2 cellular contexts compared by ENCODE assay signal in the genomic region with DNA sequence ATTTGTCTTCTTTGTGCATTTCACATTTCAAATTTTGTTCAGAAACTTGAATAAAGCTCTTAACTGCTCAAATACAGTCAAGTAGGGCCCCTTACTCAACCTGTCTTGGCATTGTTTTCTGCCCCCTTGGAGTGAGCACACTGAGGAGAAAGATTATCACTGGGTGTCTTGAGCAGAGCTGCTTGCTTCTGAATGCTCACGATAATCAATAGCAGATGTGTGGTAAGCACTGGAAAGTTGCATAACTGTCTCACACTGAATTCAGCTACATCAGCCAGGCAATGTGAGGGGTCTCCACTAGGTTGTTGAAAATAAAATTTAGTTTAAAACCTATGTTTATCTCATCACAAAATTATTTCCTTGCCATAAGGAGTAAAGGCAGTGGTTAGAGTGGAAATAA.
A peak's percentile ranks its signal among the peaks of the same experiment; 100 is the strongest.
TF ChIP-seq lines count a peak whose summit lies in the region.

No MANE protein-coding gene starts in this region.

TF ChIP-seq in A549, 52 proteins besides CTCF, POLR2A, EP300 and RAD21 (continued from another document):
- TF ChIP-seq, protein P1, sequence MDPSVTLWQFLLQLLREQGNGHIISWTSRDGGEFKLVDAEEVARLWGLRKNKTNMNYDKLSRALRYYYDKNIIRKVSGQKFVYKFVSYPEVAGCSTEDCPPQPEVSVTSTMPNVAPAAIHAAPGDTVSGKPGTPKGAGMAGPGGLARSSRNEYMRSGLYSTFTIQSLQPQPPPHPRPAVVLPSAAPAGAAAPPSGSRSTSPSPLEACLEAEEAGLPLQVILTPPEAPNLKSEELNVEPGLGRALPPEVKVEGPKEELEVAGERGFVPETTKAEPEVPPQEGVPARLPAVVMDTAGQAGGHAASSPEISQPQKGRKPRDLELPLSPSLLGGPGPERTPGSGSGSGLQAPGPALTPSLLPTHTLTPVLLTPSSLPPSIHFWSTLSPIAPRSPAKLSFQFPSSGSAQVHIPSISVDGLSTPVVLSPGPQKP (IDR thresholded peaks at IDR 0.05; ENCODE audit: low read depth, low read length): no peak
- TF ChIP-seq RARB (CRISPR knock-in tag; IDR thresholded peaks at IDR 0.05) (no peak), JUNB (IDR thresholded peaks at IDR 0.05) (no peak), ZFP36 (IDR thresholded peaks at IDR 0.05; ENCODE audit: borderline replicate concordance, partially characterized antibody) (no peak), FOSB (CRISPR knock-in tag; IDR thresholded peaks at IDR 0.05) (no peak), SREBF2 (IDR thresholded peaks at IDR 0.05) (no peak), GATA3 (IDR thresholded peaks at IDR 0.05; ENCODE audit: borderline replicate concordance) (no peak), TP53 (CRISPR knock-in tag; IDR thresholded peaks at IDR 0.05) (no peak), FOXS1 (CRISPR knock-in tag; IDR thresholded peaks at IDR 0.05) (no peak), BHLHE40 (IDR thresholded peaks at IDR 0.05; ENCODE audit: low read depth, low read length) (no peak), CHD4 (IDR thresholded peaks at IDR 0.05; ENCODE audit: borderline replicate concordance) (no peak), RFX5 (IDR thresholded peaks at IDR 0.05) (no peak), RCOR1 (IDR thresholded peaks at IDR 0.05; ENCODE audit: low read depth, low read length) (no peak)
- TF ChIP-seq, protein P2, sequence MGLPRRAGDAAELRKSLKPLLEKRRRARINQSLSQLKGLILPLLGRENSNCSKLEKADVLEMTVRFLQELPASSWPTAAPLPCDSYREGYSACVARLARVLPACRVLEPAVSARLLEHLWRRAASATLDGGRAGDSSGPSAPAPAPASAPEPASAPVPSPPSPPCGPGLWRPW (IDR thresholded peaks at IDR 0.05): no peak
- TF ChIP-seq, protein P3, sequence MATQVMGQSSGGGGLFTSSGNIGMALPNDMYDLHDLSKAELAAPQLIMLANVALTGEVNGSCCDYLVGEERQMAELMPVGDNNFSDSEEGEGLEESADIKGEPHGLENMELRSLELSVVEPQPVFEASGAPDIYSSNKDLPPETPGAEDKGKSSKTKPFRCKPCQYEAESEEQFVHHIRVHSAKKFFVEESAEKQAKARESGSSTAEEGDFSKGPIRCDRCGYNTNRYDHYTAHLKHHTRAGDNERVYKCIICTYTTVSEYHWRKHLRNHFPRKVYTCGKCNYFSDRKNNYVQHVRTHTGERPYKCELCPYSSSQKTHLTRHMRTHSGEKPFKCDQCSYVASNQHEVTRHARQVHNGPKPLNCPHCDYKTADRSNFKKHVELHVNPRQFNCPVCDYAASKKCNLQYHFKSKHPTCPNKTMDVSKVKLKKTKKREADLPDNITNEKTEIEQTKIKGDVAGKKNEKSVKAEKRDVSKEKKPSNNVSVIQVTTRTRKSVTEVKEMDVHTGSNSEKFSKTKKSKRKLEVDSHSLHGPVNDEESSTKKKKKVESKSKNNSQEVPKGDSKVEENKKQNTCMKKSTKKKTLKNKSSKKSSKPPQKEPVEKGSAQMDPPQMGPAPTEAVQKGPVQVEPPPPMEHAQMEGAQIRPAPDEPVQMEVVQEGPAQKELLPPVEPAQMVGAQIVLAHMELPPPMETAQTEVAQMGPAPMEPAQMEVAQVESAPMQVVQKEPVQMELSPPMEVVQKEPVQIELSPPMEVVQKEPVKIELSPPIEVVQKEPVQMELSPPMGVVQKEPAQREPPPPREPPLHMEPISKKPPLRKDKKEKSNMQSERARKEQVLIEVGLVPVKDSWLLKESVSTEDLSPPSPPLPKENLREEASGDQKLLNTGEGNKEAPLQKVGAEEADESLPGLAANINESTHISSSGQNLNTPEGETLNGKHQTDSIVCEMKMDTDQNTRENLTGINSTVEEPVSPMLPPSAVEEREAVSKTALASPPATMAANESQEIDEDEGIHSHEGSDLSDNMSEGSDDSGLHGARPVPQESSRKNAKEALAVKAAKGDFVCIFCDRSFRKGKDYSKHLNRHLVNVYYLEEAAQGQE (IDR thresholded peaks at IDR 0.05): no peak
- TF ChIP-seq, protein P4, sequence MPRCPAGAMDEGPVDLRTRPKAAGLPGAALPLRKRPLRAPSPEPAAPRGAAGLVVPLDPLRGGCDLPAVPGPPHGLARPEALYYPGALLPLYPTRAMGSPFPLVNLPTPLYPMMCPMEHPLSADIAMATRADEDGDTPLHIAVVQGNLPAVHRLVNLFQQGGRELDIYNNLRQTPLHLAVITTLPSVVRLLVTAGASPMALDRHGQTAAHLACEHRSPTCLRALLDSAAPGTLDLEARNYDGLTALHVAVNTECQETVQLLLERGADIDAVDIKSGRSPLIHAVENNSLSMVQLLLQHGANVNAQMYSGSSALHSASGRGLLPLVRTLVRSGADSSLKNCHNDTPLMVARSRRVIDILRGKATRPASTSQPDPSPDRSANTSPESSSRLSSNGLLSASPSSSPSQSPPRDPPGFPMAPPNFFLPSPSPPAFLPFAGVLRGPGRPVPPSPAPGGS (IDR thresholded peaks at IDR 0.05): no peak
- TF ChIP-seq, protein P5, sequence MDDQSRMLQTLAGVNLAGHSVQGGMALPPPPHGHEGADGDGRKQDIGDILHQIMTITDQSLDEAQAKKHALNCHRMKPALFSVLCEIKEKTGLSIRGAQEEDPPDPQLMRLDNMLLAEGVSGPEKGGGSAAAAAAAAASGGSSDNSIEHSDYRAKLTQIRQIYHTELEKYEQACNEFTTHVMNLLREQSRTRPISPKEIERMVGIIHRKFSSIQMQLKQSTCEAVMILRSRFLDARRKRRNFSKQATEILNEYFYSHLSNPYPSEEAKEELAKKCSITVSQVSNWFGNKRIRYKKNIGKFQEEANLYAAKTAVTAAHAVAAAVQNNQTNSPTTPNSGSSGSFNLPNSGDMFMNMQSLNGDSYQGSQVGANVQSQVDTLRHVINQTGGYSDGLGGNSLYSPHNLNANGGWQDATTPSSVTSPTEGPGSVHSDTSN (IDR thresholded peaks at IDR 0.05): no peak

TF ChIP-seq in SK-N-SH, 30 proteins besides CTCF, POLR2A, EP300 and RAD21:
- TF ChIP-seq TAF1 (IDR thresholded peaks at IDR 0.05; ENCODE audit: borderline replicate concordance, low read depth, low read length) (no peak), POLR2AphosphoS5 (IDR thresholded peaks at IDR 0.05; ENCODE audit: low read depth, low read length) (peak; percentile 51; the same call in 1 of the 2 replicates), CHD2 (IDR thresholded peaks at IDR 0.05; ENCODE audit: low read length, partially characterized antibody) (no peak), GATA2 (CRISPR knock-in tag; IDR thresholded peaks at IDR 0.05) (no peak), SMC3 (IDR thresholded peaks at IDR 0.05; ENCODE audit: low read depth, low read length) (no peak), JUND (IDR thresholded peaks at IDR 0.05) (no peak), GABPA (IDR thresholded peaks at IDR 0.05; ENCODE audit: low read depth) (no peak), EZH2phosphoT487 (IDR thresholded peaks at IDR 0.05; ENCODE audit: borderline replicate concordance, low read depth) (no peak), MXI1 (IDR thresholded peaks at IDR 0.05; ENCODE audit: low read depth, low read length) (no peak), TCF12 (IDR thresholded peaks at IDR 0.05) (peak; percentile 95), YY1 (IDR thresholded peaks at IDR 0.05; ENCODE audit: low read depth) (no peak), SIN3A (IDR thresholded peaks at IDR 0.05; ENCODE audit: borderline replicate concordance, low read depth, low read length) (no peak), FOXM1 (IDR thresholded peaks at IDR 0.05; ENCODE audit: low read depth) (no peak), RFX5 (IDR thresholded peaks at IDR 0.05; ENCODE audit: low read length) (no peak), MEF2A (IDR thresholded peaks at IDR 0.05; ENCODE audit: borderline replicate concordance, low read depth) (no peak), ELF1 (IDR thresholded peaks at IDR 0.05) (no peak)
- TF ChIP-seq, protein P6, sequence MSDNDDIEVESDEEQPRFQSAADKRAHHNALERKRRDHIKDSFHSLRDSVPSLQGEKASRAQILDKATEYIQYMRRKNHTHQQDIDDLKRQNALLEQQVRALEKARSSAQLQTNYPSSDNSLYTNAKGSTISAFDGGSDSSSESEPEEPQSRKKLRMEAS (IDR thresholded peaks at IDR 0.05; ENCODE audit: low read depth): no peak
- TF ChIP-seq, protein P5 (IDR thresholded peaks at IDR 0.05): no peak
